In the genomic region with DNA sequence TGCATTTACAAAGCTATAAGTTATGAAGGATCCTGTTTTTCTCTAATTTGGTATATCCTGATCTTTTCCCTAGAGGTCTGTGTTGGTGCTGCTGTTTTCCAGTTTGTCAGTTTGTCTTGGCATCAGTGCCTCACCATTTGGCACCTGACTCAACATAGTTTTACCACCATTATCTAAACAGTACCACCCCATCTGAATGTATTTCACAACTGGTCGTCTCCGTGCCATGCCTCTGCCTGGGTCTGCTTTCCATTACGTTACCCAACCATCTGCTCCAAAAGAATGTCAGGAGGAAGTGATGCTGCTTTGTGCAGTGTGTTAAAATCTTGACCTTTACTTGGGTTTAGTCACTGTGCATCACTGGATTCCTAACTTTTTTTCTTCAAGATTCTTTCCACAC, we compare ENCODE assay signal across 11 cellular contexts.
A peak's percentile ranks its signal among the peaks of the same experiment; 100 is the strongest.
DNase-seq lines count a peak whose midpoint lies in the region; ATAC-seq and TF ChIP-seq lines count a peak whose summit lies in the region.
"Had no signal": no experiment of that assay in that cellular context is flagged by ENCODE, and none has a peak within 500 bp of the region (broad histone marks: within the 10 kb centered on the region; RNA-seq: fewer than 3 reads in every experiment).

No MANE protein-coding gene starts in this region.

- H3K4me3 ChIP-seq in RWPE2 (ENCODE audit: severe bottlenecking) (no peak overlapping the region), fibroblast of the aortic adventitia (ENCODE audit: low read depth, low read length) (no peak overlapping the region), retinal pigment epithelial cell (ENCODE audit: low read length) (no peak overlapping the region)
- H3K4me3 ChIP-seq: SJCRH30, tibial nerve had no signal

- H3K27me3 ChIP-seq in RWPE2 (ENCODE audit: insufficient read depth, poor library complexity, severe bottlenecking), result no peaks in the 10 kb centered on the region
- H3K27me3 ChIP-seq: SJCRH30, tibial nerve had no signal

- no peaks in the 10 kb centered on the region for H3K4me1 ChIP-seq in RWPE2 (ENCODE audit: insufficient read depth, poor library complexity, severe bottlenecking)
- H3K4me1 ChIP-seq: SJCRH30 had no signal

- no peaks in the 10 kb centered on the region for H3K9me3 ChIP-seq in RWPE2 (ENCODE audit: severe bottlenecking)
- H3K9me3 ChIP-seq: SJCRH30, tibial nerve had no signal

- H3K36me3 ChIP-seq in RWPE2 (ENCODE audit: low read depth), result no peaks in the 10 kb centered on the region
- H3K36me3 ChIP-seq: SJCRH30, tibial nerve had no signal

- no peak for TF ChIP-seq CTCF in RWPE2 (IDR thresholded peaks at IDR 0.05; ENCODE audit: poor library complexity, severe bottlenecking)
- peak; percentile 51 for TF ChIP-seq CTCF in fibroblast of the aortic adventitia (IDR thresholded peaks at IDR 0.05; ENCODE audit: insufficient read depth, low read length)
- no peak for TF ChIP-seq CTCF in retinal pigment epithelial cell (conservative IDR thresholded peaks at IDR 0.05; ENCODE audit: low read depth, low read length)

- DNase-seq in ELR (ENCODE audit: low read depth) (peak; percentile 87), RWPE2 (ENCODE audit: low spot score) (no peak), fibroblast of the aortic adventitia (ENCODE audit: low read depth) (peak; percentile 100), retinal pigment epithelial cell (ENCODE audit: low read depth) (peak; percentile 84), CD1c-positive myeloid dendritic cell (ENCODE audit: extremely low spot score) (no peak), anterior cingulate cortex (lab: John Stamatoyannopoulos, UW) (no peak), DMS79 treated with DMSO at 0.1 percent for 48 hours (lab: John Stamatoyannopoulos, UW) (no peak)
- DNase-seq: NCI-H1092, SJCRH30 had no signal

- no peak overlapping the region for H3K27ac ChIP-seq in RWPE2 (ENCODE audit: poor library complexity, severe bottlenecking)
- H3K27ac ChIP-seq: SJCRH30 had no signal

- ATAC-seq in RWPE2 (ENCODE audit: low read depth) (peak; percentile 76), GM21367 (IDR thresholded peaks at IDR 0.05; ENCODE audit: unreplicated experiment) (no peak)

Comparison
In these comparisons a context has a peak if more than half of its experiments do, and no peak if none do; other contexts are left out.
1. DNase-seq: peak in ELR (single experiment), fibroblast of the aortic adventitia (single experiment) and retinal pigment epithelial cell (single experiment); none in RWPE2 (single experiment), CD1c-positive myeloid dendritic cell (single experiment), anterior cingulate cortex (0 of 58) and DMS79 treated with DMSO at 0.1 percent for 48 hours (single experiment).